Comparison of ENCODE assay signal across 11 cellular contexts in the genomic region with DNA sequence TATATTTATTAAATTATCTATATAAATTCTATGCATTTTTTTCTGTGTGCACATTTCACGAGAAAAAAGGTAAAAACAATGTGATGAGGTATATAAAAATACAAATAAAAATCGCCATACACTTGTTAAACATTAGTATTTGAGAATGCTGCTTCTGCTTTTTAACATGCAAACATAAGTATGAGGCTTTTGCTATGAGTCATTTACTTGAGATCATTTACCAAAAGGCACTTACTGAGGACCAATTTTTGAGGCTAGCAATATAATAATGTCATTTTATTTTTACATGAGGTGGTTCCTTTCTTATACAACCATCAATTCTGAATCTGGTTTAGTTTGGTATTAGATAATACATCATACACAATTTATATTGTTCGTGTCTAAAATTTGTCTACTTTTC. TPM values are rescaled to one million over a fixed set of nuclear protein-coding genes. Genes with fewer than 3 reads are reported as not detected.
DNase-seq lines count a peak whose midpoint lies in the region; ATAC-seq, FAIRE-seq and TF ChIP-seq lines count a peak whose summit lies in the region.
"Had no signal": no experiment of that assay in that cellular context is flagged by ENCODE, and none has a peak within 500 bp of the region (broad histone marks: within the 10 kb centered on the region; RNA-seq: fewer than 3 reads in every experiment).

No MANE protein-coding gene starts in this region.

- no peaks in the 10 kb centered on the region for H3K9me3 ChIP-seq in pancreas

- peaks cover 0 to 9% (median 7%) of the 10 kb centered on the region in 3 donors for H3K36me3 ChIP-seq in pancreas

- no peak for TF ChIP-seq CTCF in pancreas (IDR thresholded peaks at IDR 0.05)

- no peak overlapping the region for H3K4me3 ChIP-seq in pancreas

- intact Hi-C loops in pancreas (cut with DNase I), result no loop called here

- DNase-seq in activated CD4-positive, alpha-beta T cell treated with anti-CD3 and anti-CD28 coated beads for 1 hour, result no peak
- no peak for DNase-seq in pancreas
- DNase-seq in activated naive CD4-positive, alpha-beta T cell treated with anti-CD3 and anti-CD28 coated beads, Interleukin-2, amount 50 U/mL, for 16 hours, result no peak
- no peak for DNase-seq in cortex of kidney (lab: John Stamatoyannopoulos, UW)
- DNase-seq: naive B cell; NCI-H187 treated with DMSO at 0.1 percent for 48 hours; stimulated activated naive CD8-positive, alpha-beta T cell treated with anti-CD3 and anti-CD28 coated beads, Interleukin-15, amount 100 ng/mL, for 72 hours had no signal

- H3K27me3 ChIP-seq in pancreas, result no peaks in the 10 kb centered on the region

- ATAC-seq in GM19372 (IDR thresholded peaks at IDR 0.05; ENCODE audit: low read depth, unreplicated experiment) (peak; percentile 91), HG02840 (IDR thresholded peaks at IDR 0.05; ENCODE audit: low FRiP score, unreplicated experiment) (peak; percentile 88), HG03565 (IDR thresholded peaks at IDR 0.05; ENCODE audit: unreplicated experiment) (peak; percentile 86), pancreas (no peak)
- ATAC-seq: stimulated activated naive CD8-positive, alpha-beta T cell treated with anti-CD3 and anti-CD28 coated beads, Interleukin-15, amount 100 ng/mL, for 72 hours had no signal

- no peaks in the 10 kb centered on the region for H3K4me1 ChIP-seq in pancreas

- WGBS in pancreas, 2 donors, result 90 to 93% methylated on average over 3 of the region's 3 CpGs

- H3K27ac ChIP-seq in pancreas, result no peak overlapping the region

- no peak for FAIRE-seq in pancreas (lab: Jason Lieb, UNC)
- FAIRE-seq: HTR-8/SVneo had no signal

RNA-seq across cellular contexts. Expression of gene DCUN1D1, which starts 25.8 kb away (rescaled TPM):
- total RNA-seq in pancreas, result 10 to 100 TPM; 15.5 to 25.0 (median 17.1) TPM
- 1 to 10 TPM; 2.8 to 6.2 TPM for polyA plus RNA-seq in pancreas

Comparison
In these comparisons a context has a peak if more than half of its experiments do, and no peak if none do; other contexts are left out.
1. ATAC-seq: peak in GM19372 (single experiment), HG02840 (single experiment) and HG03565 (single experiment); none in pancreas (0 of 4).